In genomic region chr19:41872775-41873647, GRCh38 we compare ENCODE assay signal across 8 cellular contexts. TPM values are rescaled to one million over a fixed set of nuclear protein-coding genes. Genes with fewer than 3 reads are reported as not detected.
DNase-seq lines count a peak whose midpoint lies in the region; ATAC-seq and TF ChIP-seq lines count a peak whose summit lies in the region.

No MANE protein-coding gene starts in this region.

- H3K27me3 ChIP-seq in BLaER1: no peaks in the 10 kb centered on the region
- no peaks in the 10 kb centered on the region for H3K27me3 ChIP-seq in uterus

- H3K27ac Mint-ChIP-seq in activated CD8-positive, alpha-beta memory T cell treated with anti-CD3 and anti-CD28 coated beads, Interleukin-2, amount 10 ng/mL, durations not matched to agents 7 days and 5 days: peak overlapping the region; percentile 93
- peak overlapping the region; percentile 95 to 97 for H3K27ac Mint-ChIP-seq in natural killer cell

- H3K27ac ChIP-seq in BLaER1: peak overlapping the region; percentile 97
- H3K27ac ChIP-seq in epithelial cell of prostate: peak overlapping the region; percentile 26
- H3K27ac ChIP-seq in uterus: no peak overlapping the region

- H4K20me1 ChIP-seq in BLaER1: peaks cover 48% of the 10 kb centered on the region

- peak overlapping the region; percentile 75 for H3K9ac ChIP-seq in BLaER1

- peak; percentile 82 for TF ChIP-seq CTCF in natural killer cell (IDR thresholded peaks at IDR 0.05)
- peak; percentile 18 to 48 (median 35) for TF ChIP-seq CTCF in uterus (IDR thresholded peaks at IDR 0.05)

- TF ChIP-seq POLR2A in uterus (IDR thresholded peaks at IDR 0.05): no peak

- H3K4me1 Mint-ChIP-seq in activated CD8-positive, alpha-beta memory T cell treated with anti-CD3 and anti-CD28 coated beads, Interleukin-2, amount 10 ng/mL, durations not matched to agents 7 days and 5 days: peaks cover 85% of the 10 kb centered on the region
- peaks cover 39 to 64% of the 10 kb centered on the region in 2 donors for H3K4me1 Mint-ChIP-seq in natural killer cell

- H3K36me3 ChIP-seq in BLaER1 (peaks cover 44% of the 10 kb centered on the region), uterus (no peaks in the 10 kb centered on the region)

- H3K4me1 ChIP-seq in BLaER1: peaks cover 90% of the 10 kb centered on the region
- H3K4me1 ChIP-seq in uterus: no peaks in the 10 kb centered on the region

- H3K4me3 Mint-ChIP-seq in activated CD8-positive, alpha-beta memory T cell treated with anti-CD3 and anti-CD28 coated beads, Interleukin-2, amount 10 ng/mL, durations not matched to agents 7 days and 5 days: no peak overlapping the region
- peak overlapping the region; percentile 76 for H3K4me3 Mint-ChIP-seq in natural killer cell

- H3K36me3 Mint-ChIP-seq in activated CD8-positive, alpha-beta memory T cell treated with anti-CD3 and anti-CD28 coated beads, Interleukin-2, amount 10 ng/mL, durations not matched to agents 7 days and 5 days: peaks cover 30% of the 10 kb centered on the region
- no peaks in the 10 kb centered on the region for H3K36me3 Mint-ChIP-seq in natural killer cell

- peak; percentile 58 for DNase-seq in HCEC 1CT
- peak; percentile 72 for DNase-seq in NCI-H82 treated with DMSO at 0.1 percent for 48 hours (lab: John Stamatoyannopoulos, UW; ENCODE audit: unreplicated experiment)
- peak; percentile 81 for DNase-seq in activated CD8-positive, alpha-beta memory T cell treated with anti-CD3 and anti-CD28 coated beads, Interleukin-2, amount 10 ng/mL, durations not matched to agents 7 days and 5 days
- no peak for DNase-seq in epithelial cell of prostate (ENCODE audit: low read depth, low spot score)
- DNase-seq in natural killer cell: peak; percentile 68
- DNase-seq in uterus: no peak
- DNase-seq in GM19240 (ENCODE audit: insufficient read length, low spot score): no peak

- H3K9me3 ChIP-seq in BLaER1 (no peaks in the 10 kb centered on the region), uterus (no peaks in the 10 kb centered on the region)

- intact Hi-C loops in natural killer cell (cut with micrococcal nuclease) (loop anchor here (1.0 kb wide), 3 partner anchors 14 to 78 kb away; no protein-coding TSS in a partner anchor), uterus (cut with DNase I; ENCODE audit: low total_unique reads) (no loop called here)

- CTCF ChIA-PET in activated CD8-positive, alpha-beta memory T cell treated with anti-CD3 and anti-CD28 coated beads, Interleukin-2, amount 10 ng/mL, durations not matched to agents 7 days and 5 days (lab: Charles Lee): interaction anchor here (0.6 to 16.7 kb wide), 16 partner anchors 9 to 162 kb away, joined by 3 to 260 read pairs (median 10); partner anchors contain the start of genes ARHGEF1, ERFL, RABAC1 and RPS19

- no peak for ATAC-seq in activated CD8-positive, alpha-beta memory T cell treated with anti-CD3 and anti-CD28 coated beads, Interleukin-2, amount 10 ng/mL, durations not matched to agents 7 days and 5 days
- peak in 1 of 3 donors; percentile 19 for ATAC-seq in natural killer cell

- H3K27me3 Mint-ChIP-seq in activated CD8-positive, alpha-beta memory T cell treated with anti-CD3 and anti-CD28 coated beads, Interleukin-2, amount 10 ng/mL, durations not matched to agents 7 days and 5 days: no peaks in the 10 kb centered on the region
- H3K27me3 Mint-ChIP-seq in natural killer cell (ENCODE audit: low read depth in 2 of 2): no peaks in the 10 kb centered on the region

- H3K4me3 ChIP-seq in BLaER1: peak overlapping the region; percentile 47; the same call in 1 of the 2 replicates
- H3K4me3 ChIP-seq in uterus: no peak overlapping the region

- H3K4me2 ChIP-seq in BLaER1: peak overlapping the region; percentile 99

- no peaks in the 10 kb centered on the region for H3K9me3 Mint-ChIP-seq in activated CD8-positive, alpha-beta memory T cell treated with anti-CD3 and anti-CD28 coated beads, Interleukin-2, amount 10 ng/mL, durations not matched to agents 7 days and 5 days (ENCODE audit: low read depth)
- no peaks in the 10 kb centered on the region for H3K9me3 Mint-ChIP-seq in natural killer cell

RNA-seq across cellular contexts. Expression of gene CD79A, which starts 4.1 kb away (rescaled TPM):
- total RNA-seq in activated CD8-positive, alpha-beta memory T cell treated with anti-CD3 and anti-CD28 coated beads, Interleukin-2, amount 10 ng/mL, durations not matched to agents 7 days and 5 days: 1 to 10 TPM; 4.0 to 4.1 TPM
- total RNA-seq in natural killer cell: 10 to 100 TPM in 1 of 3 donors, 1 to 10 TPM in 2; 5.6 to 35.5 (median 6.0) TPM
- total RNA-seq in uterus: under 1 TPM in 2 of 4 donors, not detected in 2; 0.29 to 0.62 TPM

RNA-seq across cellular contexts. Expression of gene ARHGEF1, which starts 10.0 kb away (rescaled TPM):
- total RNA-seq in activated CD8-positive, alpha-beta memory T cell treated with anti-CD3 and anti-CD28 coated beads, Interleukin-2, amount 10 ng/mL, durations not matched to agents 7 days and 5 days: 100 to 1,000 TPM; 545 to 682 TPM
- total RNA-seq in natural killer cell (1,000 to 10,000 TPM; 1,177 to 1,409 (median 1,354) TPM), uterus (100 to 1,000 TPM in 1 of 4 donors, 10 to 100 TPM in 3; 13.5 to 118 (median 37.1) TPM)

RNA-seq across cellular contexts. Expression of gene RPS19, which starts 13.0 kb away (rescaled TPM):
- total RNA-seq in activated CD8-positive, alpha-beta memory T cell treated with anti-CD3 and anti-CD28 coated beads, Interleukin-2, amount 10 ng/mL, durations not matched to agents 7 days and 5 days: 1,000 to 10,000 TPM; 3,135 to 3,310 TPM
- 1,000 to 10,000 TPM; 1,358 to 1,814 (median 1,709) TPM for total RNA-seq in natural killer cell
- 1,000 to 10,000 TPM in 2 of 4 donors, 100 to 1,000 TPM in 2; 324 to 1,895 (median 1,094) TPM for total RNA-seq in uterus

RNA-seq across cellular contexts. Expression of gene DMRTC2, which starts 28.2 kb away (rescaled TPM):
- total RNA-seq in activated CD8-positive, alpha-beta memory T cell treated with anti-CD3 and anti-CD28 coated beads, Interleukin-2, amount 10 ng/mL, durations not matched to agents 7 days and 5 days: not detected
- not detected for total RNA-seq in natural killer cell
- total RNA-seq in uterus: under 1 TPM in 1 of 4 donors, not detected in 3; 0.14 TPM

RNA-seq across cellular contexts. Expression of gene LYPD4, which starts 28.5 kb away (rescaled TPM):
- not detected for total RNA-seq in activated CD8-positive, alpha-beta memory T cell treated with anti-CD3 and anti-CD28 coated beads, Interleukin-2, amount 10 ng/mL, durations not matched to agents 7 days and 5 days
- total RNA-seq in natural killer cell: not detected
- total RNA-seq in uterus: not detected

Comparison
In these comparisons a context has a peak if more than half of its experiments do, and no peak if none do; other contexts are left out.
1. H3K27ac ChIP-seq: peak in BLaER1 (single experiment) and epithelial cell of prostate (single experiment); none in uterus (0 of 2).
2. DNase-seq: peak in HCEC 1CT (single experiment), NCI-H82 treated with DMSO at 0.1 percent for 48 hours (single experiment), activated CD8-positive, alpha-beta memory T cell treated with anti-CD3 and anti-CD28 coated beads, Interleukin-2, amount 10 ng/mL, durations not matched to agents 7 days and 5 days (single experiment) and natural killer cell (single experiment); none in epithelial cell of prostate (single experiment), uterus (0 of 2) and GM19240 (single experiment).
3. RNA of gene ARHGEF1, which starts 10.0 kb away (total RNA-seq): 1,177 to 1,409 TPM in natural killer cell and 545 to 682 TPM in activated CD8-positive, alpha-beta memory T cell treated with anti-CD3 and anti-CD28 coated beads, Interleukin-2, amount 10 ng/mL, durations not matched to agents 7 days and 5 days; 13.5 to 118 TPM in uterus; every median in the first group is over 4 times any median in the second.